Comparison of ENCODE assay signal across 21 cellular contexts in the genomic region with DNA sequence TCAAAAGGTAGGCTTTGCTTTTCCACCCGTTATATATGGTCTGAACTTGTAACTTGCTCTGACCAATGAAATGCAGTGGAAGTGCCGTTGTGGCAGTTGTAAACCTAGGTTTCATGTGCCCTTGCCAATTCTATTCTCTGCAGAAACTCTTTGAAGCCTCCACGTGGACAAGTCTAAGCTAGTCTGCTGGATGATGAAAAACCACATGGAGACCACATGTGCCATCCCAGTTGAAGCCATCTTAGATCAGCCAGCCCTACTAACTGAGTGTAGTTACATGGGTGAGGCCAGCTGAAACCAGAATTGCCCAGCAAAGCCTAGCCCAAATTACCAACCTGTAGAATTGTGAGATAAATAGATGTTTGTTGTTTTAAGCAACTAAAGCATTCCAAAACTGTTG.
"Had no signal": no experiment of that assay in that cellular context is flagged by ENCODE, and none has a peak within 500 bp of the region (broad histone marks: within the 10 kb centered on the region; RNA-seq: fewer than 3 reads in every experiment).

No MANE protein-coding gene starts in this region.

- H3K36me3 ChIP-seq: cardiac muscle cell had no signal

- H3K27ac ChIP-seq: cardiac muscle cell, SK-N-MC, VCaP had no signal

- H3K27me3 ChIP-seq: cardiac muscle cell had no signal

- DNase-seq: activated CD4-positive, alpha-beta memory T cell treated with anti-CD3 and anti-CD28 coated beads, Interleukin-2, amount 10 ng/mL, durations not matched to agents 7 days and 5 days; activated CD4-positive, alpha-beta T cell treated with anti-CD3 and anti-CD28 coated beads for 36 hours; activated CD4-positive, alpha-beta T cell treated with anti-CD3 and anti-CD28 coated beads, Interleukin-2, amount 50 U/mL, for 1 hour; activated gamma-delta T cell; activated naive CD4-positive, alpha-beta T cell treated with anti-CD3 and anti-CD28 coated beads for 36 hours; activated T-cell treated with anti-CD3 and anti-CD28 coated beads for 4 hours; activated T-cell treated with anti-CD3 and anti-CD28 coated beads, Interleukin-2, amount 50 U/mL, for 48 hours; amygdala; NCI-H1092; NCI-H1417; NCI-H1930; NCI-H2171 treated with DMSO at 0.1 percent for 48 hours; NCI-H226; NCI-H526 treated with DMSO at 0.1 percent for 48 hours; NCI-H82; PC-3; T-helper 1 cell had no signal

- ATAC-seq: activated CD4-positive, alpha-beta T cell treated with anti-CD3 and anti-CD28 coated beads for 36 hours; activated T-helper 17 cell treated with anti-CD3 and anti-CD28 coated beads, Interleukin-2, amount 50 U/mL, for 72 hours; PC-3 had no signal

- H3K4me3 ChIP-seq: cardiac muscle cell, SK-N-MC had no signal
